1 cellular context compared by ENCODE assay signal in the genomic region with DNA sequence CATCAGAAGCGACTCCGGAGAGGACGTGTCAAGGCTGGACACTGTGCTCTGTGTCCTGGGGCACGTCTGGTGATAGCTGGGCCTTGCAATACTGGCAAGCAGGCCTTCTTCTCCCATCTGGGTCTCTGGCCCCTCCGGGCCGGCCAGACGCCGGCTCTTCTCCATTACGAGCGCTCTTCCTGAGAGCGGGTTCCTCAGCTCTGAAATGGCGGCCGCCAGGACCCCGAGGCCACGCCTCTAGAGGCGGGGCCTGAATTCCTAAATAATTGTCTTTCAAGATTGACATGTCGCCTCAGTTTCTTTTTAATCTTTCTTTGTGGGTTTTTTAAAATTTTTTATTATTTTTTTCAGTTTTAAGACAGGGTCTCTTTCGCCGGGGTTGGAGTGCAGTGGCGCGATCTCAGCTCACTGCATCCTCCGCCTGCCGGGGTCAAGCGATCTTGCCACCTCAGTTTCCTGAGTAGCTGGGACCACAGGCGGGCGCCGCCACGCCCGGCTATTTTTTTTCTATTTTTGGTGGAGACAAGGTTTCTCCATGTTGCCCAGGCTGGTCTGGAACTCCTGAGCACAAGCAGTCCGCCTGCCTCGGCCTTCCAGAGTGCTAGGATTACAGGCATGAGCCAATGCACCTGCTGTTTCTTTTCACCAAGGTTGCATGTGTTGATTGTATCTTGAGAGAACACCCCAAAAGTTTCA.
TF ChIP-seq lines count a peak whose summit lies in the region.

No MANE protein-coding gene starts in this region.

TF ChIP-seq in K562, 482 proteins besides CTCF, POLR2A, EP300 and RAD21 (continued from another document):
- TF ChIP-seq, protein P1, sequence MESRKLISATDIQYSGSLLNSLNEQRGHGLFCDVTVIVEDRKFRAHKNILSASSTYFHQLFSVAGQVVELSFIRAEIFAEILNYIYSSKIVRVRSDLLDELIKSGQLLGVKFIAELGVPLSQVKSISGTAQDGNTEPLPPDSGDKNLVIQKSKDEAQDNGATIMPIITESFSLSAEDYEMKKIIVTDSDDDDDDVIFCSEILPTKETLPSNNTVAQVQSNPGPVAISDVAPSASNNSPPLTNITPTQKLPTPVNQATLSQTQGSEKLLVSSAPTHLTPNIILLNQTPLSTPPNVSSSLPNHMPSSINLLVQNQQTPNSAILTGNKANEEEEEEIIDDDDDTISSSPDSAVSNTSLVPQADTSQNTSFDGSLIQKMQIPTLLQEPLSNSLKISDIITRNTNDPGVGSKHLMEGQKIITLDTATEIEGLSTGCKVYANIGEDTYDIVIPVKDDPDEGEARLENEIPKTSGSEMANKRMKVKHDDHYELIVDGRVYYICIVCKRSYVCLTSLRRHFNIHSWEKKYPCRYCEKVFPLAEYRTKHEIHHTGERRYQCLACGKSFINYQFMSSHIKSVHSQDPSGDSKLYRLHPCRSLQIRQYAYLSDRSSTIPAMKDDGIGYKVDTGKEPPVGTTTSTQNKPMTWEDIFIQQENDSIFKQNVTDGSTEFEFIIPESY (CRISPR knock-in tag; IDR thresholded peaks at IDR 0.05): peak; percentile 38; the same call in 1 of the 2 replicates
- no peak for TF ChIP-seq MTA1 (IDR thresholded peaks at IDR 0.05; ENCODE audit: borderline replicate concordance)
- TF ChIP-seq, protein P2, sequence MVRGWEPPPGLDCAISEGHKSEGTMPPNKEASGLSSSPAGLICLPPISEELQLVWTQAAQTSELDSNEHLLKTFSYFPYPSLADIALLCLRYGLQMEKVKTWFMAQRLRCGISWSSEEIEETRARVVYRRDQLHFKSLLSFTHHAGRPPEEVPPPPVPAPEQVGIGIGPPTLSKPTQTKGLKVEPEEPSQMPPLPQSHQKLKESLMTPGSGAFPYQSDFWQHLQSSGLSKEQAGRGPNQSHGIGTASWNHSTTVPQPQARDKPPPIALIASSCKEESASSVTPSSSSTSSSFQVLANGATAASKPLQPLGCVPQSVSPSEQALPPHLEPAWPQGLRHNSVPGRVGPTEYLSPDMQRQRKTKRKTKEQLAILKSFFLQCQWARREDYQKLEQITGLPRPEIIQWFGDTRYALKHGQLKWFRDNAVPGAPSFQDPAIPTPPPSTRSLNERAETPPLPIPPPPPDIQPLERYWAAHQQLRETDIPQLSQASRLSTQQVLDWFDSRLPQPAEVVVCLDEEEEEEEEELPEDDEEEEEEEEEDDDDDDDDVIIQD (CRISPR knock-in tag; IDR thresholded peaks at IDR 0.05): no peak
